2 cellular contexts compared by ENCODE assay signal in the genomic region with DNA sequence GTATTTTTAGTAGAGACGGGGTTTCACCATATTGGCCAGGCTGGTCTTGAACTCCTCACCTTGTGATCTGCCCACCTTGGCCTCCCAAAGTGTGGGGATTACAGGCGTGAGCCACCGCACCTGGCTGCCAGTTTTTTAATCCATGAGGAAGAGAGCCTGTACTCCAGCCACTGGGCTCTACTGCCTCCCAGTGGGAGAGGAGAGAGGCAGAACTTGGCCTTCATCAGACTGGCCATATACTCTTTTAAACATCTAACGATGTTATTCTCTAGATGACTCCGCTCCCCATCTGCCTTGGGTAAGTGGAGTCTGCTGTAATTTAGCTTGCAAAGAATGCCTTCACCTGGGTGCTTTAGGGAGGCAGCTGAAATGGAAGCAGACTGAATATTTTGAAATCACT.
A peak's percentile ranks its signal among the peaks of the same experiment; 100 is the strongest.
TF ChIP-seq lines count a peak whose summit lies in the region.

No MANE protein-coding gene starts in this region.

TF ChIP-seq in WTC11, 78 proteins besides CTCF, POLR2A, EP300 and RAD21:
- no peak for TF ChIP-seq AFF4 (CRISPR knock-in tag; IDR thresholded peaks at IDR 0.05; ENCODE audit: borderline replicate concordance)
- TF ChIP-seq, protein P1, sequence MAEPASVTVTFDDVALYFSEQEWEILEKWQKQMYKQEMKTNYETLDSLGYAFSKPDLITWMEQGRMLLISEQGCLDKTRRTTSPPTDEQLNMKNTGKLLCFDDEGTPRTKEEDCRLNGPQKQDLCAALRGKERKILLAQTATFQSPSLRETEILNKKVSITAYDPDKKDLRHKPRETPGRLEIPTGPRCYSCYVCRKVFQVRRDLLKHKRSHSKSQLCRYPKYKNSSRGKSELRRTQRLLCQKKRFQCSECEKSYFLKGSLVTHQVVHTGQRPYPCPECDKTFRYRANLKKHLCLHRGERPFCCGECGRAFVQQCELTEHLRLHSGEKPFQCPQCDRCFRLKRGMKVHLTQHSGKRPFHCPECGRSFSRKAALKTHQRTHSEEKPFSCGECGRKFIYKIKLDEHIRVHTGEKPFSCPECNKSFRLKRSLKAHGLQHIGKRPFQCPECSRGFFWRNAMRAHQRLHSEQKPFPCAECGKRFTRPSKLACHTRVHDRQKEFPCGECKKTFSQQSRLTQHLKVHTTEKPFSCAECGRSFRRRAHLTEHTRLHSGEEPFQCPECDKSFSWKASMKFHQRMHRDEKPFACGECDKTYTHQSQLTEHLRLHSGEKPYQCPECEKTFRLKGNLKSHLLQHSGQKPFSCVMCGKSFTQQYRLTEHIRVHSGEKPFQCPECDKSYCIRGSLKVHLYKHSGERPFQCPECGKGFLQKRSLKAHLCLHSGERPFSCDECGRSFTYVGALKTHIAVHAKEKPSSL (CRISPR knock-in tag; conservative IDR thresholded peaks at IDR 0.05): no peak
- TF ChIP-seq ZNF423 (CRISPR knock-in tag; IDR thresholded peaks at IDR 0.05): no peak
- TF ChIP-seq ZNF671 (CRISPR knock-in tag; IDR thresholded peaks at IDR 0.05): no peak
- TF ChIP-seq, protein P2, sequence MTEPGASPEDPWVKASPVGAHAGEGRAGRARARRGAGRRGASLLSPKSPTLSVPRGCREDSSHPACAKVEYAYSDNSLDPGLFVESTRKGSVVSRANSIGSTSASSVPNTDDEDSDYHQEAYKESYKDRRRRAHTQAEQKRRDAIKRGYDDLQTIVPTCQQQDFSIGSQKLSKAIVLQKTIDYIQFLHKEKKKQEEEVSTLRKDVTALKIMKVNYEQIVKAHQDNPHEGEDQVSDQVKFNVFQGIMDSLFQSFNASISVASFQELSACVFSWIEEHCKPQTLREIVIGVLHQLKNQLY (CRISPR knock-in tag; IDR thresholded peaks at IDR 0.05): no peak
- TF ChIP-seq, protein P3, sequence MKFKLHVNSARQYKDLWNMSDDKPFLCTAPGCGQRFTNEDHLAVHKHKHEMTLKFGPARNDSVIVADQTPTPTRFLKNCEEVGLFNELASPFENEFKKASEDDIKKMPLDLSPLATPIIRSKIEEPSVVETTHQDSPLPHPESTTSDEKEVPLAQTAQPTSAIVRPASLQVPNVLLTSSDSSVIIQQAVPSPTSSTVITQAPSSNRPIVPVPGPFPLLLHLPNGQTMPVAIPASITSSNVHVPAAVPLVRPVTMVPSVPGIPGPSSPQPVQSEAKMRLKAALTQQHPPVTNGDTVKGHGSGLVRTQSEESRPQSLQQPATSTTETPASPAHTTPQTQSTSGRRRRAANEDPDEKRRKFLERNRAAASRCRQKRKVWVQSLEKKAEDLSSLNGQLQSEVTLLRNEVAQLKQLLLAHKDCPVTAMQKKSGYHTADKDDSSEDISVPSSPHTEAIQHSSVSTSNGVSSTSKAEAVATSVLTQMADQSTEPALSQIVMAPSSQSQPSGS (CRISPR knock-in tag; IDR thresholded peaks at IDR 0.05; ENCODE audit: borderline replicate concordance, low read depth): no peak
- TF ChIP-seq, protein P4, sequence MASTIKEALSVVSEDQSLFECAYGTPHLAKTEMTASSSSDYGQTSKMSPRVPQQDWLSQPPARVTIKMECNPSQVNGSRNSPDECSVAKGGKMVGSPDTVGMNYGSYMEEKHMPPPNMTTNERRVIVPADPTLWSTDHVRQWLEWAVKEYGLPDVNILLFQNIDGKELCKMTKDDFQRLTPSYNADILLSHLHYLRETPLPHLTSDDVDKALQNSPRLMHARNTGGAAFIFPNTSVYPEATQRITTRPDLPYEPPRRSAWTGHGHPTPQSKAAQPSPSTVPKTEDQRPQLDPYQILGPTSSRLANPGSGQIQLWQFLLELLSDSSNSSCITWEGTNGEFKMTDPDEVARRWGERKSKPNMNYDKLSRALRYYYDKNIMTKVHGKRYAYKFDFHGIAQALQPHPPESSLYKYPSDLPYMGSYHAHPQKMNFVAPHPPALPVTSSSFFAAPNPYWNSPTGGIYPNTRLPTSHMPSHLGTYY (CRISPR knock-in tag; IDR thresholded peaks at IDR 0.05): no peak
TF ChIP-seq in WTC11: peak in this region for 0.

TF ChIP-seq in HepG2, 621 proteins besides CTCF, POLR2A, EP300 and RAD21:
- TF ChIP-seq SMC3 (IDR thresholded peaks at IDR 0.05; ENCODE audit: low read length) (0 out of 2 replicates have a peak, but pooled peaks have one; percentile 2), STAG1 (CRISPR knock-in tag; IDR thresholded peaks at IDR 0.05) (peak; percentile 30; the same call in 1 of the 2 replicates), HOXA7 (CRISPR knock-in tag; IDR thresholded peaks at IDR 0.05) (no peak)
